Comparison of ENCODE assay signal across 8 cellular contexts in the genomic region with DNA sequence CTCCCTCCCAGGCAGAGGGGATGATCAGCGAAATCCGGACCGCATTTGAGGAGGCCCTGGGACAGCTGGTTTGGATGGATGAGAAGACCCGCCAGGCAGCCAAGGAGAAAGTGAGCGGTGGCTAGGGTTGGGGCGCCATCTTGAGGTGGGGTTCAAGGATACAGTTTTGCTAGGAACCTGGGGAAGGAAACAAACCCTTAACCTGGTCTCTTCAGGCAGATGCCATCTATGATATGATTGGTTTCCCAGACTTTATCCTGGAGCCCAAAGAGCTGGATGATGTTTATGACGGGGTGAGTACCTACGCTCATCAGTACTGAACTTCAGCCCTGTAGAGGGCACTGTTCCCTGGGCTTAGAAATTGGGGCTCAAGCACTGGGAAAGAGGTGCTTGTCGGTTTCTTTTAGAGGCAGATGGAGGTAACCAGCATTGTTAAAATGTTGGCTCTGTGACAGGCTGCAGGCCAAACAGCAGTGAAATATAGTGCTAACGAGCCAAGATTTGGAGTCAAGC. TPM values are rescaled to one million over a fixed set of nuclear protein-coding genes. Genes with fewer than 3 reads are reported as not detected.
DNase-seq lines count a peak whose midpoint lies in the region; ATAC-seq and TF ChIP-seq lines count a peak whose summit lies in the region.

No MANE protein-coding gene starts in this region.

- no peaks in the 10 kb centered on the region for H3K79me2 ChIP-seq in DND-41 (ENCODE audit: insufficient read depth, low read length)

- H2AFZ ChIP-seq in DND-41 (ENCODE audit: low read depth, low read length) = no peak overlapping the region

- H3K4me3 ChIP-seq in DND-41 (ENCODE audit: low read depth in 1 of 2, low read length in 2 of 2) (no peak overlapping the region), LNCaP clone FGC (ENCODE audit: low read depth, low read length) (no peak overlapping the region)

- no peaks in the 10 kb centered on the region for H3K36me3 Mint-ChIP-seq in activated T-helper 17 cell treated with anti-CD3 and anti-CD28 coated beads, Interleukin-2, amount 50 U/mL, for 72 hours (ENCODE audit: low read depth)

- no peak overlapping the region for H3K4me3 Mint-ChIP-seq in activated T-helper 17 cell treated with anti-CD3 and anti-CD28 coated beads, Interleukin-2, amount 50 U/mL, for 72 hours

- H3K4me2 ChIP-seq in DND-41 (ENCODE audit: insufficient read depth, low read length) = no peak overlapping the region

- H3K27me3 Mint-ChIP-seq in activated T-helper 17 cell treated with anti-CD3 and anti-CD28 coated beads, Interleukin-2, amount 50 U/mL, for 72 hours = peaks cover 11% of the 10 kb centered on the region

- H3K9ac ChIP-seq in DND-41 (ENCODE audit: low read depth, low read length) = no peak overlapping the region

- ATAC-seq in DND-41 (ENCODE audit: insufficient read depth, low read depth) (peak; percentile 90), foreskin keratinocyte (peak; percentile 74), HG02840 (IDR thresholded peaks at IDR 0.05; ENCODE audit: low FRiP score, unreplicated experiment) (no peak), HG03457 (IDR thresholded peaks at IDR 0.05; ENCODE audit: unreplicated experiment) (no peak)
- peak; percentile 82 for ATAC-seq in activated T-helper 17 cell treated with anti-CD3 and anti-CD28 coated beads, Interleukin-2, amount 50 U/mL, for 72 hours (replicated peaks)

- H3K9me3 ChIP-seq in DND-41 (ENCODE audit: insufficient read depth, low read length, severe bottlenecking) = no peaks in the 10 kb centered on the region

- H3K4me1 ChIP-seq in DND-41 (ENCODE audit: insufficient read depth, low read length) (no peaks in the 10 kb centered on the region), foreskin keratinocyte (no peaks in the 10 kb centered on the region)

- H3K27ac Mint-ChIP-seq in activated T-helper 17 cell treated with anti-CD3 and anti-CD28 coated beads, Interleukin-2, amount 50 U/mL, for 72 hours = no peak overlapping the region

- TF ChIP-seq CTCF in DND-41 (IDR thresholded peaks at IDR 0.05; ENCODE audit: borderline replicate concordance, extremely low read depth, low read length, poor library complexity, severe bottlenecking) = peak; percentile 82
- TF ChIP-seq CTCF in LNCaP clone FGC (IDR thresholded peaks at IDR 0.05; ENCODE audit: control insufficient read depth, extremely low read depth, insufficient read depth) = peak; percentile 63
- TF ChIP-seq CTCF in foreskin keratinocyte (conservative IDR thresholded peaks at IDR 0.05) = peak; percentile 89

- peak; percentile 73 for DNase-seq in DND-41
- DNase-seq in LNCaP clone FGC (ENCODE audit: low read depth) = peak; percentile 15
- DNase-seq in RPMI7951 (ENCODE audit: low read depth) = peak; percentile 47
- peak; percentile 26 to 46 for DNase-seq in foreskin keratinocyte
- DNase-seq in posterior cingulate gyrus = peak in 9 of 10 donors; percentile 26 to 93 (median 60)

- no peaks in the 10 kb centered on the region for H3K9me3 Mint-ChIP-seq in activated T-helper 17 cell treated with anti-CD3 and anti-CD28 coated beads, Interleukin-2, amount 50 U/mL, for 72 hours

- no peaks in the 10 kb centered on the region for H4K20me1 ChIP-seq in DND-41 (ENCODE audit: insufficient read depth, low read length)

- H3K4me1 Mint-ChIP-seq in activated T-helper 17 cell treated with anti-CD3 and anti-CD28 coated beads, Interleukin-2, amount 50 U/mL, for 72 hours = no peaks in the 10 kb centered on the region

- no peak overlapping the region for H3K27ac ChIP-seq in DND-41 (ENCODE audit: low read length)
- no peak overlapping the region for H3K27ac ChIP-seq in foreskin keratinocyte

- H3K27me3 ChIP-seq in DND-41 (ENCODE audit: insufficient read depth, low read length, poor library complexity) (peaks cover 7% of the 10 kb centered on the region), foreskin keratinocyte (no peaks in the 10 kb centered on the region)

- intact Hi-C loops in posterior cingulate gyrus (cut with DNase I) = loop anchor here (1.0 to 5.0 kb wide), 2 partner anchors 37 to 394 kb away; no protein-coding TSS in a partner anchor

- H3K36me3 ChIP-seq in DND-41 (ENCODE audit: insufficient read depth, low read length) = no peaks in the 10 kb centered on the region

RNA-seq across cellular contexts. Expression of gene PSMD2, which starts 9.6 kb away (rescaled TPM):
- 542 and 803 TPM in 2 replicates for total RNA-seq in RPMI7951 (2014; rRNA removed; shearing (Covaris generic))
- total RNA-seq in activated T-helper 17 cell treated with anti-CD3 and anti-CD28 coated beads, Interleukin-2, amount 50 U/mL, for 72 hours = 100 to 1,000 TPM; 143 to 311 TPM
- 838 and 935 TPM in 2 replicates for total RNA-seq in foreskin keratinocyte
- 551 and 627 TPM in 2 replicates for polyA plus RNA-seq in foreskin keratinocyte

RNA-seq across cellular contexts. Expression of gene ECE2, which starts 13.7 kb away (rescaled TPM):
- total RNA-seq in RPMI7951 (2014; rRNA removed; shearing (Covaris generic)) = not detected in 2 replicates
- total RNA-seq in activated T-helper 17 cell treated with anti-CD3 and anti-CD28 coated beads, Interleukin-2, amount 50 U/mL, for 72 hours = not detected
- not detected in 2 replicates for total RNA-seq in foreskin keratinocyte
- polyA plus RNA-seq in foreskin keratinocyte = not detected in 2 replicates

RNA-seq across cellular contexts. Expression of gene EIF4G1, which starts 24.9 kb away (rescaled TPM):
- 164 and 173 TPM in 2 replicates for total RNA-seq in RPMI7951 (2014; rRNA removed; shearing (Covaris generic))
- total RNA-seq in activated T-helper 17 cell treated with anti-CD3 and anti-CD28 coated beads, Interleukin-2, amount 50 U/mL, for 72 hours = 100 to 1,000 TPM; 242 to 551 TPM
- 467 and 485 TPM in 2 replicates for total RNA-seq in foreskin keratinocyte
- 344 and 350 TPM in 2 replicates for polyA plus RNA-seq in foreskin keratinocyte

RNA-seq across cellular contexts. Expression of gene CAMK2N2, which starts 28.1 kb away (rescaled TPM):
- 0.29 and 0.96 TPM in 2 replicates for total RNA-seq in RPMI7951 (2014; rRNA removed; shearing (Covaris generic))
- total RNA-seq in activated T-helper 17 cell treated with anti-CD3 and anti-CD28 coated beads, Interleukin-2, amount 50 U/mL, for 72 hours = 1 to 10 TPM in 1 of 2 donors, under 1 TPM in 1; 0.64 to 1.2 TPM
- total RNA-seq in foreskin keratinocyte = 0.17 and 0.42 TPM in 2 replicates
- 0.91 and 0.99 TPM in 2 replicates for polyA plus RNA-seq in foreskin keratinocyte

RNA-seq across cellular contexts. Expression of gene EEF1AKMT4, which starts 40.0 kb away (rescaled TPM):
- total RNA-seq in RPMI7951 (2014; rRNA removed; shearing (Covaris generic)) = 7.3 and 9.6 TPM in 2 replicates
- total RNA-seq in activated T-helper 17 cell treated with anti-CD3 and anti-CD28 coated beads, Interleukin-2, amount 50 U/mL, for 72 hours = 10 to 100 TPM in 1 of 2 donors, 1 to 10 TPM in 1; 8.0 to 13.6 TPM
- total RNA-seq in foreskin keratinocyte = 11.1 and 12.0 TPM in 2 replicates
- polyA plus RNA-seq in foreskin keratinocyte = 13.7 and 14.5 TPM in 2 replicates

Comparison
In these comparisons a context has a peak if more than half of its experiments do, and no peak if none do; other contexts are left out.
1. ATAC-seq: peak in DND-41 (single experiment), activated T-helper 17 cell treated with anti-CD3 and anti-CD28 coated beads, Interleukin-2, amount 50 U/mL, for 72 hours (single experiment) and foreskin keratinocyte (single experiment); none in HG02840 (single experiment) and HG03457 (single experiment).
2. DNase-seq: peak in every context shown above with its lines; median percentile 73 in DND-41; 60 in posterior cingulate gyrus; 47 in RPMI7951; 36 in foreskin keratinocyte; 15 in LNCaP clone FGC.
3. Peak in every context shown above with its lines, with median percentiles within 50 percentile points of each other: CTCF ChIP-seq.